ENCODE assay signal across 18 cellular contexts in genomic region chr13:112972867-112973576, GRCh38. TPM values are rescaled to one million over a fixed set of nuclear protein-coding genes. Genes with fewer than 3 reads are reported as not detected.
DNase-seq lines count a peak whose midpoint lies in the region; ATAC-seq and TF ChIP-seq lines count a peak whose summit lies in the region.
"Had no signal": no experiment of that assay in that cellular context is flagged by ENCODE, and none has a peak within 500 bp of the region (broad histone marks: within the 10 kb centered on the region; RNA-seq: fewer than 3 reads in every experiment).

No MANE protein-coding gene starts in this region.

- CTCF ChIA-PET in activated naive CD4-positive, alpha-beta T cell treated with anti-CD3 and anti-CD28 coated beads for 36 hours (lab: Charles Lee) = no interaction called here

- H3K27ac ChIP-seq in lower lobe of right lung = no peak overlapping the region
- H3K27ac ChIP-seq: parathyroid adenoma, skin epidermis, thoracic aorta had no signal

- H3K27me3 Mint-ChIP-seq in activated naive CD4-positive, alpha-beta T cell treated with anti-CD3 and anti-CD28 coated beads for 36 hours (ENCODE audit: low read depth) = no peaks in the 10 kb centered on the region
- H3K27me3 Mint-ChIP-seq: activated naive CD4-positive, alpha-beta T cell treated with anti-CD3 and anti-CD28 coated beads, Interleukin-2, amount 50 U/mL, for 24 hours had no signal

- peaks cover 7% of the 10 kb centered on the region for H3K27me3 ChIP-seq in lower lobe of right lung (ENCODE audit: low read depth)

- H3K36me3 Mint-ChIP-seq in activated naive CD4-positive, alpha-beta T cell treated with anti-CD3 and anti-CD28 coated beads for 36 hours (ENCODE audit: low read depth) = peaks cover 3% of the 10 kb centered on the region

- intact Hi-C loops in lower lobe of right lung (cut with DNase I) = no loop called here
- intact Hi-C loops in activated naive CD4-positive, alpha-beta T cell treated with anti-CD3 and anti-CD28 coated beads for 36 hours (cut with micrococcal nuclease) = no loop called here

- H3K4me3 ChIP-seq in lower lobe of right lung = no peak overlapping the region
- H3K4me3 ChIP-seq: HAP-1, skin epidermis, thoracic aorta had no signal

- H3K4me1 Mint-ChIP-seq in activated naive CD4-positive, alpha-beta T cell treated with anti-CD3 and anti-CD28 coated beads for 36 hours (ENCODE audit: low read depth) = peaks cover 21% of the 10 kb centered on the region

- no peak for ATAC-seq in lower lobe of right lung
- no peak for ATAC-seq in HG03571 (IDR thresholded peaks at IDR 0.05; ENCODE audit: unreplicated experiment)

- H3K9me3 ChIP-seq in lower lobe of right lung = no peaks in the 10 kb centered on the region
- H3K9me3 ChIP-seq: HAP-1, thoracic aorta had no signal

- DNase-seq in COLO668 (lab: John Stamatoyannopoulos, UW; ENCODE audit: unreplicated experiment) (peak; percentile 91), DMS79 (lab: John Stamatoyannopoulos, UW) (peak; percentile 86), NCI-H526 (lab: John Stamatoyannopoulos, UW) (peak; percentile 24 to 70), lower lobe of right lung (peak; percentile 63), NCI-H2107 (lab: John Stamatoyannopoulos, UW) (no peak)
- DNase-seq in activated naive CD4-positive, alpha-beta T cell treated with anti-CD3 and anti-CD28 coated beads for 36 hours = no peak
- DNase-seq: activated CD4-positive, alpha-beta T cell treated with anti-CD3 and anti-CD28 coated beads, Interleukin-2, amount 50 U/mL, for 4 hours; activated T-cell treated with anti-CD3 and anti-CD28 coated beads for 4 hours; cortex of kidney; NCI-H2081; SHP77 treated with DMSO at 0.1 percent for 48 hours; T-helper 1 cell had no signal

- H3K4me3 Mint-ChIP-seq in activated naive CD4-positive, alpha-beta T cell treated with anti-CD3 and anti-CD28 coated beads for 36 hours = no peak overlapping the region
- H3K4me3 Mint-ChIP-seq: activated naive CD4-positive, alpha-beta T cell treated with anti-CD3 and anti-CD28 coated beads, Interleukin-2, amount 50 U/mL, for 24 hours had no signal

- H3K4me1 ChIP-seq in lower lobe of right lung = peaks cover 13% of the 10 kb centered on the region
- H3K4me1 ChIP-seq: parathyroid adenoma had no signal

- TF ChIP-seq CTCF in lower lobe of right lung (IDR thresholded peaks at IDR 0.05) = no peak

- H3K9me3 Mint-ChIP-seq in activated naive CD4-positive, alpha-beta T cell treated with anti-CD3 and anti-CD28 coated beads for 36 hours = no peaks in the 10 kb centered on the region
- H3K9me3 Mint-ChIP-seq: activated naive CD4-positive, alpha-beta T cell treated with anti-CD3 and anti-CD28 coated beads, Interleukin-2, amount 50 U/mL, for 24 hours had no signal

- no peaks in the 10 kb centered on the region for H3K36me3 ChIP-seq in lower lobe of right lung
- H3K36me3 ChIP-seq: HAP-1, thoracic aorta had no signal

- H3K27ac Mint-ChIP-seq in activated naive CD4-positive, alpha-beta T cell treated with anti-CD3 and anti-CD28 coated beads for 36 hours = no peak overlapping the region
- H3K27ac Mint-ChIP-seq: activated naive CD4-positive, alpha-beta T cell treated with anti-CD3 and anti-CD28 coated beads, Interleukin-2, amount 50 U/mL, for 24 hours had no signal

RNA-seq across cellular contexts. Expression of gene MCF2L, which starts 4.0 kb away (rescaled TPM):
- total RNA-seq in lower lobe of right lung = 42.4 TPM
- total RNA-seq in activated naive CD4-positive, alpha-beta T cell treated with anti-CD3 and anti-CD28 coated beads for 36 hours = 1 to 10 TPM; 6.5 to 7.4 TPM

Comparison
In these comparisons a context has a peak if more than half of its experiments do, and no peak if none do; other contexts are left out.
1. DNase-seq: peak in COLO668 (single experiment), DMS79 (single experiment), NCI-H526 (2 of 2) and lower lobe of right lung (single experiment); none in NCI-H2107 (single experiment) and activated naive CD4-positive, alpha-beta T cell treated with anti-CD3 and anti-CD28 coated beads for 36 hours (single experiment).